Comparison of ENCODE assay signal across 1 cellular context in genomic region chr1:2516124-2516523, GRCh38.
TF ChIP-seq lines count a peak whose summit lies in the region.

No MANE protein-coding gene starts in this region.

TF ChIP-seq in GM12878, 131 proteins besides CTCF, POLR2A, EP300 and RAD21:
- TF ChIP-seq SMC3 (IDR thresholded peaks at IDR 0.05; ENCODE audit: borderline replicate concordance, low read length) = no peak
- no peak for TF ChIP-seq SMARCA5 (IDR thresholded peaks at IDR 0.05)
- TF ChIP-seq MYC (IDR thresholded peaks at IDR 0.05; ENCODE audit: insufficient read depth, insufficient read length, insufficient replicate concordance, low read length, severe bottlenecking) = no peak
- TF ChIP-seq PAX5 (IDR thresholded peaks at IDR 0.05; ENCODE audit: borderline replicate concordance, low read depth, low read length) = no peak
- TF ChIP-seq KAT2A (conservative IDR thresholded peaks at IDR 0.05; ENCODE audit: control insufficient read depth, low read depth, low read length) = no peak
